8 cellular contexts compared by ENCODE assay signal in genomic region chr6:116100419-116101297, GRCh38. TPM values are rescaled to one million over a fixed set of nuclear protein-coding genes. Genes with fewer than 3 reads are reported as not detected.
DNase-seq lines count a peak whose midpoint lies in the region; ATAC-seq and TF ChIP-seq lines count a peak whose summit lies in the region.

Gene NT5DC1, plus strand, starts transcription at chr6:116100853. Its CDS starts 78 bp downstream, at chr6:116100931.

- peak; percentile 77 for ATAC-seq in GM21786 (IDR thresholded peaks at IDR 0.05; ENCODE audit: unreplicated experiment)

- H3K4me1 Mint-ChIP-seq in neural crest cell: peaks cover 24% of the 10 kb centered on the region

- H3K79me2 ChIP-seq in KMS-11 (ENCODE audit: insufficient read depth, low read depth): no peaks in the 10 kb centered on the region

- H4K20me1 ChIP-seq in KMS-11 (ENCODE audit: insufficient read depth): no peaks in the 10 kb centered on the region

- no peaks in the 10 kb centered on the region for H3K27me3 Mint-ChIP-seq in neural crest cell (ENCODE audit: low read depth)

- no peak within 1 kb of the TSS for H3K4me3 ChIP-seq in KMS-11 (IDR thresholded peaks at IDR 0.05; ENCODE audit: insufficient read depth, low read depth, low read length)

- no peaks in the 10 kb centered on the region for H3K27me3 ChIP-seq in KMS-11 (ENCODE audit: insufficient read depth, low read depth)

- peaks cover 12% of the 10 kb centered on the region for H3K4me1 ChIP-seq in KMS-11 (ENCODE audit: low read depth, poor library complexity, severe bottlenecking)

- CTCF ChIA-PET in RWPE1 (lab: Yijun Ruan, JAX): interaction anchor here (0.6 to 1.4 kb wide), 9 partner anchors 11 to 1574 kb away, joined by 3 to 8 read pairs (median 4); no protein-coding TSS in a partner anchor

- POLR2A ChIA-PET in RWPE1 (lab: Yijun Ruan, JAX; ENCODE audit: low non-redundant PET): interaction anchor here (0.5 to 1.3 kb wide), 3 partner anchors 11 to 40 kb away, joined by 4 to 8 read pairs (median 6); partner anchors contain the start of gene FRK

- peaks cover 6% of the 10 kb centered on the region for H3K9me3 Mint-ChIP-seq in neural crest cell

- H3K27ac ChIP-seq in KMS-11 (peak within 1 kb of the TSS; percentile 86), RWPE1 (peak within 1 kb of the TSS; percentile 95)

- DNase-seq in EL (peak; percentile 81), RWPE1 (ENCODE audit: low spot score) (peak; percentile 88), fibroblast of the conjunctiva (ENCODE audit: low read depth) (peak; percentile 27), neural crest cell (ENCODE audit: low read depth, low spot score) (peak; percentile 65), stromal cell of bone marrow (ENCODE audit: low read depth) (peak; percentile 37)
- peak; percentile 76 for DNase-seq in activated T-helper 9 cell treated with anti-CD3 and anti-CD28 coated beads, Interleukin-2, amount 50 U/mL, for 16 hours (ENCODE audit: low read depth)

- no peaks in the 10 kb centered on the region for H3K36me3 Mint-ChIP-seq in neural crest cell (ENCODE audit: low read depth)

- TF ChIP-seq CTCF in KMS-11 (conservative IDR thresholded peaks at IDR 0.05; ENCODE audit: low read depth, low read length) (no peak), RWPE1 (conservative IDR thresholded peaks at IDR 0.05; ENCODE audit: low read depth) (peak; percentile 41), neural crest cell (conservative IDR thresholded peaks at IDR 0.05) (peak; percentile 54)

- peak within 1 kb of the TSS; percentile 92 for H3K4me3 Mint-ChIP-seq in neural crest cell

- H3K9ac ChIP-seq in KMS-11: peak within 1 kb of the TSS; percentile 83

- H2AFZ ChIP-seq in KMS-11 (ENCODE audit: low read depth): peak within 1 kb of the TSS; percentile 95

- H3K4me2 ChIP-seq in KMS-11: peak within 1 kb of the TSS; percentile 62

- H3K27ac Mint-ChIP-seq in neural crest cell (ENCODE audit: unreplicated experiment): peak within 1 kb of the TSS; percentile 94

- H3K36me3 ChIP-seq in KMS-11 (ENCODE audit: insufficient read depth): no peaks in the 10 kb centered on the region

RNA-seq across cellular contexts. Expression of gene NT5DC1, which starts in this region (rescaled TPM):
- 28.3 and 33.2 TPM in 2 replicates for total RNA-seq in neural crest cell

Comparison
In these comparisons a context has a peak if more than half of its experiments do, and no peak if none do; other contexts are left out.
1. DNase-seq: peak in every context shown above with its lines; median percentile 88 in RWPE1; 81 in EL; 76 in activated T-helper 9 cell treated with anti-CD3 and anti-CD28 coated beads, Interleukin-2, amount 50 U/mL, for 16 hours; 65 in neural crest cell; 37 in stromal cell of bone marrow; 27 in fibroblast of the conjunctiva.